Comparison of ENCODE assay signal across 1 cellular context in the genomic region with DNA sequence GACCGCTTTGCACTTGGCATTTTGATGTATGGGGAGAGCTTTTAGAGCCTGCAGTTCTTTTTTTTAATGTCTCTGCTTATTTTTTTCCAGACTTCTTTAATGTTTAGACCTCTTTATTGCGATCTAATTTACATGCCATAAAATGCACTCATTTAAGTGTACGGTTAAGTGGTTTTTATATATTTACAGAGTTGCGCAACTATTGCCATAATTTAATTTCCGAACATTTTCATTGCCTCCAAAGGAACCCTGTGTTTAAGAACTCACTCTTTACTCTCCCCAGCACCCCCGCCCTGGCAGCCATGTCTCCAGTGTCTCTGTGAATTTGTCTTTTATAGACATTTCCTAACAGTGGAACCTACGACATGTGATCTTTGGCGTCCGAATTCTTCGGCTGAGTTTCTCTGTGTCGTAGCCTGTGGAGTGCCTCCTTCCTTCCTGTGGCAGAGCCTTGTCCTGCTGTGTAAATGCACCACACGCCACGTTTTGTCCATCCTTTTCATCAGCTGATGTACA.
A peak's percentile ranks its signal among the peaks of the same experiment; 100 is the strongest.
TF ChIP-seq lines count a peak whose summit lies in the region.

No MANE protein-coding gene starts in this region.

TF ChIP-seq in H1, 55 proteins besides CTCF, POLR2A, EP300 and RAD21:
- TF ChIP-seq NANOG (IDR thresholded peaks at IDR 0.05; ENCODE audit: insufficient read depth, low read depth, low read length, poor library complexity, severe bottlenecking) (no peak), SP1 (IDR thresholded peaks at IDR 0.05; ENCODE audit: low read depth, low read length) (no peak), HDAC2 (IDR thresholded peaks at IDR 0.05; ENCODE audit: borderline replicate concordance in 1 of 2, low read depth in 2 of 2, low read length in 2 of 2) (no peak), CEBPB (IDR thresholded peaks at IDR 0.05; ENCODE audit: low read depth, low read length) (peak; percentile 87)
